9 cellular contexts compared by ENCODE assay signal in the genomic region with DNA sequence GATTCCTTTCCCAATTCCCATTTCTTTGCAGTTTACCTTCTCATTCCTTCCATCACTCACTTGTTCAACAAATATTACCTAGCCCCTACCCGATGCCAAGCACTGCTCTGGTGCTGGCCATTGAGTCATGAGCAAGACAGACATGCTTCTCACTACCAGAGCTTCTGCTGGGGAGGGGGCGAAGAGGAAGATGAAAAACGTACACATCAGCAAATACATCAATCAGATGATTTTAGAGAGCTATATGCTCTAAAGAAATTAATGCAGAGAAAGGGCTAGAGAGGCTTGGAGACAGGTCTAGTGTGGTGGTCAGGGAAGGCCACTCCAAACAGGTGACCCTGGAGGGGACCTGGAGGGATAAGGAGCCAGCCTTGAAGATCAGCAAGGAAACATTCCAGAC. TPM values are rescaled to one million over a fixed set of nuclear protein-coding genes. Genes with fewer than 3 reads are reported as not detected.
"Had no signal": no experiment of that assay in that cellular context is flagged by ENCODE, and none has a peak within 500 bp of the region (broad histone marks: within the 10 kb centered on the region; RNA-seq: fewer than 3 reads in every experiment).

No MANE protein-coding gene starts in this region.

- H3K9me3 ChIP-seq: HAP-1 had no signal

- H3K4me3 ChIP-seq: GM23248, HAP-1 had no signal

- DNase-seq: GM23248, GOT3, H7, HFFc6, KG1 had no signal

- H3K9me3 Mint-ChIP-seq: HFFc6, IgD-negative memory B cell had no signal

- H3K36me3 ChIP-seq: HAP-1 had no signal

- H3K27ac Mint-ChIP-seq: HFFc6, IgD-negative memory B cell had no signal

- ATAC-seq: HCT116 had no signal

- H3K27ac ChIP-seq: GM23248, HL-60 had no signal

- H3K9ac ChIP-seq: GM23248 had no signal

- H2AFZ ChIP-seq: GM23248 had no signal

- H3K4me1 ChIP-seq: HAP-1 had no signal

- H3K4me3 Mint-ChIP-seq: HFFc6, IgD-negative memory B cell had no signal

- H3K36me3 Mint-ChIP-seq: IgD-negative memory B cell had no signal

RNA-seq across cellular contexts. Expression of gene FAT2, which starts 14.4 kb away (rescaled TPM):
- total RNA-seq: GM23248, HFFc6 had no signal
- polyA plus RNA-seq: GM23248, IgD-negative memory B cell had no signal
